ENCODE assay signal across 18 cellular contexts in the genomic region with DNA sequence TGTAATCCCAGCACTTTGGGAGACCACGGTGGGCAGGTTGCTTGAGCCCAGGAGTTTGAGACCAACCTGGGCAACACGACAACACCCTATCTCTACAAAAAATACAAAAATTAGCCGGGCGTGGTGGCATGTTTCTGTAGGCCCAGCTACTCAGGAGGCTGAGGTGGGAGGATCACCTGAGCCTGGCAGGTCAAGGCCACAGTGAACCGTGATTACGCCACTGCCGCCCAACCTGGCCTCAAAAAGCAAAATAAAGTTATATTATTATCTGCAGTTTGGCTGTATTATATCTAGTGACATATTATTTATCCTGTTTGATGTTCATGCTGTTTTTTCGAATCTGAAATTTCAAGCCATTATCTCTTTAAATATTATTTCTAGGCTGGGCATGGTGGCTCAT. TPM values are rescaled to one million over a fixed set of nuclear protein-coding genes. Genes with fewer than 3 reads are reported as not detected.
DNase-seq lines count a peak whose midpoint lies in the region; ATAC-seq, FAIRE-seq and TF ChIP-seq lines count a peak whose summit lies in the region.
"Had no signal": no experiment of that assay in that cellular context is flagged by ENCODE, and none has a peak within 500 bp of the region (broad histone marks: within the 10 kb centered on the region; RNA-seq: fewer than 3 reads in every experiment).

No MANE protein-coding gene starts in this region.

- peaks cover 0 to 7% of the 10 kb centered on the region in 2 experiments for H4K20me1 ChIP-seq in H1 (replicated peaks in 1 of 2; ENCODE audit: control insufficient read depth in 1 of 2, insufficient read depth in 2 of 2, low read length in 2 of 2)

- H3K14ac ChIP-seq in H1 (ENCODE audit: insufficient read length), result no peak overlapping the region

- H3K36me3 ChIP-seq in cardiac muscle cell (peaks cover 9% of the 10 kb centered on the region), H1 (ENCODE audit: control insufficient read depth in 2 of 4, insufficient read depth in 4 of 4, low read length in 3 of 4) (no peaks in the 10 kb centered on the region)
- H3K36me3 ChIP-seq in CD8-positive, alpha-beta T cell (ENCODE audit: insufficient read depth, low read length), result no peaks in the 10 kb centered on the region
- H3K36me3 ChIP-seq: HAP-1 had no signal

- no peak for TF ChIP-seq POLR2A in H1 (IDR thresholded peaks at IDR 0.05; ENCODE audit: control extremely low read depth in 1 of 2, low read depth in 2 of 2, low read length in 2 of 2)

- POLR2A ChIA-PET in CD8-positive, alpha-beta T cell (lab: Charles Lee), result interaction anchor here (1.3 kb wide), 1 partner anchor 31 kb away, joined by 5 read pairs; no protein-coding TSS in a partner anchor
- POLR2A ChIA-PET in H1 (lab: Charles Lee; ENCODE audit: partially characterized antibody), result interaction anchor here (0.8 to 1.3 kb wide), 2 partner anchors 12 to 41 kb away, joined by 3 read pairs; no protein-coding TSS in a partner anchor

- no peak for TF ChIP-seq EP300 in H1 (IDR thresholded peaks at IDR 0.05; ENCODE audit: borderline replicate concordance in 1 of 2, low read depth in 2 of 2, low read length in 2 of 2)

- no peak overlapping the region for H3K56ac ChIP-seq in H1 (replicated peaks; ENCODE audit: insufficient read length, low read depth, low read length)

- no peak for FAIRE-seq in H1 (lab: Jason Lieb, UNC)
- FAIRE-seq: G401.6, GM12892, GM19239, H54 had no signal

- H4K8ac ChIP-seq in H1 (ENCODE audit: extremely low read depth, insufficient read depth, low read length), result 0 out of 2 replicates have a peak overlapping the region, but pooled peaks have one; percentile 4

- no peak overlapping the region for H3K4me2 ChIP-seq in H1 (ENCODE audit: insufficient read depth in 1 of 2, low read depth in 2 of 2, low read length in 2 of 2)

- peaks cover 29% of the 10 kb centered on the region for H3K4me1 Mint-ChIP-seq in CD8-positive, alpha-beta T cell (ENCODE audit: low read depth)
- H3K4me1 Mint-ChIP-seq in progenitor cell of endocrine pancreas (ENCODE audit: low read depth) (peaks cover 8% of the 10 kb centered on the region), endothelial cell (ENCODE audit: unreplicated experiment) (peaks cover 28% of the 10 kb centered on the region)

- WGBS in right cardiac atrium, result 97% methylated on average over 8 of the region's 8 CpGs
- 94% methylated on average over 8 of the region's 8 CpGs; no CpG with 5 or more reads in 1 of the 2 experiments for WGBS in H1 (ENCODE audit: extremely low coverage in 1 of 2, insufficient coverage in 1 of 2, insufficient read length in 1 of 2, insufficient replicate concordance in 2 of 2, low coverage in 1 of 2, low lambda C conversion rate in 2 of 2, missing lambda C conversion rate in 1 of 2), 2 experiments

- peaks cover 9% of the 10 kb centered on the region for H3K79me1 ChIP-seq in H1 (ENCODE audit: low read depth, low read length)

- H3K27ac Mint-ChIP-seq in CD8-positive, alpha-beta T cell, result peak overlapping the region; percentile 62
- peak overlapping the region; percentile 87 for H3K27ac Mint-ChIP-seq in progenitor cell of endocrine pancreas
- H3K27ac Mint-ChIP-seq in endothelial cell (ENCODE audit: unreplicated experiment), result no peak overlapping the region
- H3K27ac Mint-ChIP-seq: CD8-positive, alpha-beta memory T cell; HFFc6 had no signal

- peaks cover 15% of the 10 kb centered on the region for H3K36me3 Mint-ChIP-seq in CD8-positive, alpha-beta T cell
- H3K36me3 Mint-ChIP-seq in progenitor cell of endocrine pancreas (ENCODE audit: insufficient read depth), result peaks cover 5% of the 10 kb centered on the region
- H3K36me3 Mint-ChIP-seq in endothelial cell (ENCODE audit: low read depth, unreplicated experiment), result peaks cover 10% of the 10 kb centered on the region

- H3K4me3 Mint-ChIP-seq in CD8-positive, alpha-beta T cell, result no peak overlapping the region
- H3K4me3 Mint-ChIP-seq in progenitor cell of endocrine pancreas (ENCODE audit: low read depth), result no peak overlapping the region
- no peak overlapping the region for H3K4me3 Mint-ChIP-seq in endothelial cell (ENCODE audit: unreplicated experiment)
- H3K4me3 Mint-ChIP-seq: CD8-positive, alpha-beta memory T cell; HFFc6 had no signal

- no peak overlapping the region for H2BK12ac ChIP-seq in H1 (ENCODE audit: low read depth, low read length)

- no peak overlapping the region for H2BK120ac ChIP-seq in H1 (replicated peaks; ENCODE audit: low read depth, low read length)

- no peaks in the 10 kb centered on the region for H3K9me3 ChIP-seq in cardiac muscle cell (ENCODE audit: low read depth)
- no peaks in the 10 kb centered on the region for H3K9me3 ChIP-seq in right cardiac atrium (ENCODE audit: control insufficient read depth, low read length)
- H3K9me3 ChIP-seq in CD8-positive, alpha-beta T cell (ENCODE audit: low read length), result no peaks in the 10 kb centered on the region
- no peaks in the 10 kb centered on the region for H3K9me3 ChIP-seq in H1 (ENCODE audit: insufficient read depth in 2 of 2, low read depth in 1 of 2, low read length in 1 of 2)
- H3K9me3 ChIP-seq: HAP-1 had no signal

- no peak overlapping the region for H2BK15ac ChIP-seq in H1 (ENCODE audit: low read length)

- peaks cover 0 to 15% of the 10 kb centered on the region in 2 experiments; a peak in 2 of 4 replicates for H3K79me2 ChIP-seq in H1 (ENCODE audit: control insufficient read depth in 1 of 2, insufficient read depth in 2 of 2, low read length in 2 of 2)

- H2BK5ac ChIP-seq in H1 (ENCODE audit: low read depth, low read length), result no peak overlapping the region

- H3K18ac ChIP-seq in H1 (ENCODE audit: extremely low read depth, low read length), result no peak overlapping the region

- H2AFZ ChIP-seq in H1 (ENCODE audit: low read length), result no peak overlapping the region
- H2AFZ ChIP-seq: GM23248 had no signal

- peaks cover 28% of the 10 kb centered on the region for H3K4me1 ChIP-seq in cardiac muscle cell (ENCODE audit: low read depth)
- peaks cover 7% of the 10 kb centered on the region for H3K4me1 ChIP-seq in right cardiac atrium (ENCODE audit: control insufficient read depth, insufficient read depth, low read length)
- H3K4me1 ChIP-seq in CD8-positive, alpha-beta T cell (ENCODE audit: insufficient read depth, low read length), result peaks cover 24% of the 10 kb centered on the region
- H3K4me1 ChIP-seq in H1 (replicated peaks in 1 of 4; ENCODE audit: control insufficient read depth in 3 of 4, insufficient read depth in 4 of 4, low read length in 3 of 4), result peaks cover 2 to 14% (median 8%) of the 10 kb centered on the region in 4 experiments
- H3K4me1 ChIP-seq: HAP-1 had no signal

- H3K9ac ChIP-seq in H1 (replicated peaks in 1 of 4; ENCODE audit: extremely low read depth in 1 of 4, low read depth in 3 of 4, low read length in 3 of 4), result no peak overlapping the region
- H3K9ac ChIP-seq: GM23248 had no signal

- no peak overlapping the region for H4K91ac ChIP-seq in H1 (replicated peaks; ENCODE audit: insufficient read length, low read length)

- no peaks in the 10 kb centered on the region for H3K23me2 ChIP-seq in H1 (ENCODE audit: low read depth, low read length)

- H2AK5ac ChIP-seq in H1 (ENCODE audit: low read depth, low read length), result no peak overlapping the region

- no peak overlapping the region for H2BK20ac ChIP-seq in H1 (ENCODE audit: low read length)

- CTCF ChIA-PET in CD8-positive, alpha-beta T cell (lab: Charles Lee), result no interaction called here
- CTCF ChIA-PET in H1 (lab: Charles Lee; ENCODE audit: partially characterized antibody), result interaction anchor here (1.2 to 1.6 kb wide), 3 partner anchors 17 to 58 kb away, joined by 3 to 5 read pairs (median 3); no protein-coding TSS in a partner anchor

- H3K27me3 ChIP-seq in cardiac muscle cell (no peaks in the 10 kb centered on the region), right cardiac atrium (ENCODE audit: control insufficient read depth, insufficient read depth) (no peaks in the 10 kb centered on the region), H1 (replicated peaks in 1 of 4; ENCODE audit: control insufficient read depth in 3 of 4, extremely low read depth in 1 of 4, insufficient read depth in 3 of 4, low read length in 3 of 4) (no peaks in the 10 kb centered on the region)
- no peaks in the 10 kb centered on the region for H3K27me3 ChIP-seq in CD8-positive, alpha-beta T cell (ENCODE audit: insufficient read depth, low read length)

- no peak overlapping the region for H3K23ac ChIP-seq in H1 (ENCODE audit: insufficient read length)

- intact Hi-C loops in right cardiac atrium (cut with DNase I), result no loop called here
- intact Hi-C loops in CD8-positive, alpha-beta T cell (cut with DNase I, micrococcal nuclease), result no loop called here

- no peak for ATAC-seq in right cardiac atrium
- ATAC-seq in CD8-positive, alpha-beta T cell, result no peak

- no peak overlapping the region for H4K5ac ChIP-seq in H1 (ENCODE audit: insufficient read length, low read depth, low read length)

- H3K27ac ChIP-seq in cardiac muscle cell (peak overlapping the region; percentile 48), right cardiac atrium (ENCODE audit: low read length) (no peak overlapping the region), H1 (ENCODE audit: low read depth, low read length) (no peak overlapping the region)
- no peak overlapping the region for H3K27ac ChIP-seq in CD8-positive, alpha-beta T cell (ENCODE audit: low read depth, low read length)
- H3K27ac ChIP-seq: GM23248 had no signal

- TF ChIP-seq CTCF in cardiac muscle cell (IDR thresholded peaks at IDR 0.05; ENCODE audit: low read depth, low read length) (no peak), H1 (IDR thresholded peaks at IDR 0.05; ENCODE audit: control extremely low read depth in 1 of 3, insufficient read depth in 1 of 3, low read depth in 1 of 3, low read length in 3 of 3) (no peak), progenitor cell of endocrine pancreas (IDR thresholded peaks at IDR 0.05; ENCODE audit: unreplicated experiment) (no peak), endothelial cell (IDR thresholded peaks at IDR 0.05; ENCODE audit: unreplicated experiment) (no peak)
- no peak for TF ChIP-seq CTCF in CD8-positive, alpha-beta T cell (IDR thresholded peaks at IDR 0.05)

- H3K4ac ChIP-seq in H1 (replicated peaks; ENCODE audit: insufficient read length, low read depth, low read length), result no peak overlapping the region

- no peak overlapping the region for H3K4me3 ChIP-seq in cardiac muscle cell
- no peak overlapping the region for H3K4me3 ChIP-seq in right cardiac atrium (ENCODE audit: low read length)
- no peak overlapping the region for H3K4me3 ChIP-seq in CD8-positive, alpha-beta T cell (ENCODE audit: low read depth, low read length)
- no peak overlapping the region for H3K4me3 ChIP-seq in H1 (ENCODE audit: extremely low read depth in 1 of 4, insufficient read depth in 2 of 4, low read depth in 3 of 4, low read length in 4 of 4)
- H3K4me3 ChIP-seq: GM23248, HAP-1 had no signal

- no peaks in the 10 kb centered on the region for H3K9me3 Mint-ChIP-seq in CD8-positive, alpha-beta T cell
- H3K9me3 Mint-ChIP-seq in progenitor cell of endocrine pancreas (ENCODE audit: low read depth) (no peaks in the 10 kb centered on the region), endothelial cell (ENCODE audit: unreplicated experiment) (no peaks in the 10 kb centered on the region)
- H3K9me3 Mint-ChIP-seq: CD8-positive, alpha-beta memory T cell; HFFc6 had no signal

- no peaks in the 10 kb centered on the region for H3K27me3 Mint-ChIP-seq in CD8-positive, alpha-beta T cell (ENCODE audit: low read depth)
- H3K27me3 Mint-ChIP-seq in progenitor cell of endocrine pancreas, result no peaks in the 10 kb centered on the region
- H3K27me3 Mint-ChIP-seq in endothelial cell (ENCODE audit: unreplicated experiment), result peaks cover 8% of the 10 kb centered on the region

- DNase-seq in cardiac muscle cell (ENCODE audit: low read depth in 1 of 2, low spot score in 1 of 2) (no peak), right cardiac atrium (no peak), H1 (ENCODE audit: low read depth in 1 of 2, low spot score in 2 of 2) (no peak), progenitor cell of endocrine pancreas (ENCODE audit: low spot score, unreplicated experiment) (no peak), endothelial cell (ENCODE audit: low spot score) (no peak), GM19238 (ENCODE audit: insufficient read length, low spot score) (no peak)
- DNase-seq in CD8-positive, alpha-beta T cell, result no peak
- DNase-seq: C1 segment of cervical spinal cord; CD8-positive, alpha-beta memory T cell; DMS53; DND-41; GM23248; HFFc6 had no signal

- TF ChIP-seq RAD21 in H1 (IDR thresholded peaks at IDR 0.05 in 1 of 2, conservative IDR thresholded peaks at IDR 0.05 in 1 of 2; ENCODE audit: low read depth in 2 of 2, low read length in 2 of 2), result no peak

RNA-seq across cellular contexts. Expression of gene ST3GAL2, which starts 26.5 kb away (rescaled TPM):
- 87.3 and 115 TPM in 2 replicates for total RNA-seq in cardiac muscle cell
- polyA plus RNA-seq in cardiac muscle cell, result 46.1 and 50.9 TPM in 2 replicates
- 10 to 100 TPM; 15.4 to 21.3 (median 19.9) TPM for total RNA-seq in right cardiac atrium
- polyA plus RNA-seq in right cardiac atrium, result 13.3 TPM
- total RNA-seq in CD8-positive, alpha-beta T cell, result 1 to 10 TPM; 5.6 to 6.1 TPM
- 39.3 and 39.7 TPM in 2 replicates for total RNA-seq in H1 (2021; fragmentation: NEBNext Ultra II Directional; extraction: Animal tissue kit (Norgen Biotek cat#: 25700))
- 14.4 and 30.5 TPM in 2 replicates for polyA plus RNA-seq in H1 (2011; rRNA removed)
- 16.9 TPM for polyA plus RNA-seq in H1 (2011; cell fraction: cytosol; rRNA removed)
- 28.1 TPM for polyA plus RNA-seq in H1 (2011; cell fraction: nucleus; rRNA removed)
- 19.3 to 24.6 TPM (median 22.0 TPM) in 4 replicates for polyA plus RNA-seq in H1 (2012, experiment 1 of 2)
- polyA plus RNA-seq in H1 (2012, experiment 2 of 2), result 19.9 TPM
- polyA plus RNA-seq in H1 (2013, experiment 1 of 2), result 26.7 TPM
- polyA plus RNA-seq in H1 (2013, experiment 2 of 2), result 27.0 TPM
- 33.4 and 49.9 TPM in 2 replicates for polyA minus RNA-seq in H1 (2011; rRNA and poly(A)+ RNA removed)
- 43.4 TPM for polyA minus RNA-seq in H1 (2011; cell fraction: cytosol; rRNA and poly(A)+ RNA removed)
- polyA minus RNA-seq in H1 (2011; cell fraction: nucleus; rRNA and poly(A)+ RNA removed), result 43.8 TPM
- 29.2 and 37.8 TPM in 2 replicates for total RNA-seq in progenitor cell of endocrine pancreas
- total RNA-seq in endothelial cell (ENCODE audit: unreplicated experiment), result 87.0 TPM

RNA-seq across cellular contexts. Expression of gene FCSK, which starts 42.0 kb away (rescaled TPM):
- 13.8 and 22.5 TPM in 2 replicates for total RNA-seq in cardiac muscle cell
- 10.2 and 12.0 TPM in 2 replicates for polyA plus RNA-seq in cardiac muscle cell
- total RNA-seq in right cardiac atrium, result 10 to 100 TPM; 10.4 to 12.3 (median 11.7) TPM
- 8.3 TPM for polyA plus RNA-seq in right cardiac atrium
- 10 to 100 TPM; 17.8 to 18.2 TPM for total RNA-seq in CD8-positive, alpha-beta T cell
- 3.4 and 4.6 TPM in 2 replicates for total RNA-seq in H1 (2021; fragmentation: NEBNext Ultra II Directional; extraction: Animal tissue kit (Norgen Biotek cat#: 25700))
- 5.1 and 5.5 TPM in 2 replicates for polyA plus RNA-seq in H1 (2011; rRNA removed)
- polyA plus RNA-seq in H1 (2011; cell fraction: cytosol; rRNA removed), result 4.4 TPM
- polyA plus RNA-seq in H1 (2011; cell fraction: nucleus; rRNA removed), result 16.1 TPM
- polyA plus RNA-seq in H1 (2012, experiment 1 of 2), result 4.1 to 5.8 TPM (median 4.7 TPM) in 4 replicates
- polyA plus RNA-seq in H1 (2012, experiment 2 of 2), result 3.7 TPM
- 2.4 TPM for polyA plus RNA-seq in H1 (2013, experiment 1 of 2)
- polyA plus RNA-seq in H1 (2013, experiment 2 of 2), result 2.2 TPM
- 3.7 and 3.9 TPM in 2 replicates for polyA minus RNA-seq in H1 (2011; rRNA and poly(A)+ RNA removed)
- polyA minus RNA-seq in H1 (2011; cell fraction: cytosol; rRNA and poly(A)+ RNA removed), result 5.1 TPM
- 3.6 TPM for polyA minus RNA-seq in H1 (2011; cell fraction: nucleus; rRNA and poly(A)+ RNA removed)
- total RNA-seq in progenitor cell of endocrine pancreas, result 18.8 and 21.1 TPM in 2 replicates
- total RNA-seq in endothelial cell (ENCODE audit: unreplicated experiment), result 14.7 TPM
